8 cellular contexts compared by ENCODE assay signal in genomic region chr1:202349263-202349928, GRCh38. TPM values are rescaled to one million over a fixed set of nuclear protein-coding genes. Genes with fewer than 3 reads are reported as not detected.
DNase-seq lines count a peak whose midpoint lies in the region; ATAC-seq and TF ChIP-seq lines count a peak whose summit lies in the region.

No MANE protein-coding gene starts in this region.

- no peak for TF ChIP-seq POLR2A in NB4 (IDR thresholded peaks at IDR 0.05; ENCODE audit: extremely low read depth, insufficient read length)

- H3K27me3 ChIP-seq in right cardiac atrium (ENCODE audit: control insufficient read depth, insufficient read depth) = no peaks in the 10 kb centered on the region
- no peaks in the 10 kb centered on the region for H3K27me3 ChIP-seq in rectal smooth muscle tissue (ENCODE audit: control insufficient read depth, insufficient read depth, low read length)

- peak overlapping the region; percentile 97 for H3K4me3 ChIP-seq in NB4 (ENCODE audit: low read depth, low read length)
- H3K4me3 ChIP-seq in right cardiac atrium (ENCODE audit: low read length) = peak overlapping the region; percentile 75
- peak overlapping the region; percentile 93 for H3K4me3 ChIP-seq in rectal smooth muscle tissue (ENCODE audit: low read length)

- peak; percentile 31 for DNase-seq in A172 (ENCODE audit: low spot score)
- DNase-seq in NB4 (ENCODE audit: low read depth) = peak; percentile 43
- peak; percentile 73 for DNase-seq in amniotic epithelial cell (ENCODE audit: low read depth)
- peak in 2 of 3 donors; percentile 66 for DNase-seq in right cardiac atrium
- DNase-seq in DMS114 treated with DMSO at 0.1 percent for 48 hours (lab: John Stamatoyannopoulos, UW; ENCODE audit: unreplicated experiment) = no peak
- no peak for DNase-seq in mucosa of gallbladder (ENCODE audit: low spot score)

- WGBS in right cardiac atrium = 6% methylated on average over 10 of the region's 10 CpGs

- no peak for TF ChIP-seq CTCF in NB4 (IDR thresholded peaks at IDR 0.05; ENCODE audit: low read depth, low read length)

- H3K36me3 ChIP-seq in rectal smooth muscle tissue (ENCODE audit: control insufficient read depth, insufficient read depth, low read length) = no peaks in the 10 kb centered on the region

- no peaks in the 10 kb centered on the region for H3K9me3 ChIP-seq in right cardiac atrium (ENCODE audit: control insufficient read depth, low read length)

- peak overlapping the region; percentile 78 for H3K9ac ChIP-seq in rectal smooth muscle tissue (ENCODE audit: low read length)

- H3K4me1 ChIP-seq in right cardiac atrium (ENCODE audit: control insufficient read depth, insufficient read depth, low read length) = no peaks in the 10 kb centered on the region
- no peaks in the 10 kb centered on the region for H3K4me1 ChIP-seq in rectal smooth muscle tissue (ENCODE audit: control insufficient read depth, insufficient read depth, low read length)

- intact Hi-C loops in right cardiac atrium (cut with DNase I) = loop anchor here in 3 of 4 donors (10.0 kb wide), 2 partner anchors 245 to 365 kb away; partner anchors contain the start of gene SYT2 (in 2 of the 3)

- peak overlapping the region; percentile 93 for H3K27ac ChIP-seq in right cardiac atrium (ENCODE audit: low read length)
- H3K27ac ChIP-seq in rectal smooth muscle tissue (ENCODE audit: low read depth, low read length) = no peak overlapping the region

- ATAC-seq in GM18907 (IDR thresholded peaks at IDR 0.05; ENCODE audit: unreplicated experiment) (peak; percentile 4), right cardiac atrium (peak in 1 of 2 donors; percentile 1)

RNA-seq across cellular contexts. Expression of gene PPP1R12B, which starts 0.9 kb away (rescaled TPM):
- 5.6 and 15.6 TPM in 2 replicates for total RNA-seq in A172 (2014; rRNA removed; shearing (Covaris generic))
- total RNA-seq in right cardiac atrium = 100 to 1,000 TPM; 574 to 741 (median 606) TPM
- polyA plus RNA-seq in right cardiac atrium = 182 TPM
- total RNA-seq in mucosa of gallbladder = 194 TPM

RNA-seq across cellular contexts. Expression of gene UBE2T, which starts 7.7 kb away (rescaled TPM):
- 202 and 205 TPM in 2 replicates for total RNA-seq in A172 (2014; rRNA removed; shearing (Covaris generic))
- total RNA-seq in right cardiac atrium (10 to 100 TPM in 1 of 4 donors, 1 to 10 TPM in 3; 5.1 to 12.1 (median 8.1) TPM), mucosa of gallbladder (4.1 TPM)
- polyA plus RNA-seq in right cardiac atrium = 16.1 TPM

Comparison
In these comparisons a context has a peak if more than half of its experiments do, and no peak if none do; other contexts are left out.
1. DNase-seq: peak in A172 (single experiment), NB4 (single experiment), amniotic epithelial cell (single experiment) and right cardiac atrium (2 of 3); none in DMS114 treated with DMSO at 0.1 percent for 48 hours (single experiment) and mucosa of gallbladder (single experiment).
2. RNA of gene PPP1R12B, which starts 0.9 kb away (total RNA-seq): 574 to 741 TPM in right cardiac atrium and 194 TPM in mucosa of gallbladder (single experiment); 5.6 to 15.6 TPM in A172; every median in the first group is over 10 times any median in the second.
3. RNA of gene UBE2T, which starts 7.7 kb away (total RNA-seq): 202 to 205 TPM in A172; 5.1 to 12.1 TPM in right cardiac atrium and 4.1 TPM in mucosa of gallbladder (single experiment); every median in the first group is over 10 times any median in the second.
4. Peak in every context shown above with its lines, with median percentiles within 50 percentile points of each other: H3K4me3 ChIP-seq.